ENCODE assay signal across 17 cellular contexts in genomic region chr2:117820444-117820843, GRCh38.
DNase-seq lines count a peak whose midpoint lies in the region; ATAC-seq and FAIRE-seq lines count a peak whose summit lies in the region.
"Had no signal": no experiment of that assay in that cellular context is flagged by ENCODE, and none has a peak within 500 bp of the region (broad histone marks: within the 10 kb centered on the region; RNA-seq: fewer than 3 reads in every experiment).

No MANE protein-coding gene starts in this region.

- no peaks in the 10 kb centered on the region for H3K27me3 ChIP-seq in effector memory CD4-positive, alpha-beta T cell (replicated peaks; ENCODE audit: control insufficient read depth, insufficient read depth, low read length, poor library complexity, severe bottlenecking)
- H3K27me3 ChIP-seq: breast epithelium had no signal

- H3K4me3 Mint-ChIP-seq in activated naive CD8-positive, alpha-beta T cell treated with anti-CD3 and anti-CD28 coated beads, Interleukin-2, amount 50 U/mL, for 24 hours, result no peak overlapping the region

- H3K36me3 Mint-ChIP-seq in activated naive CD8-positive, alpha-beta T cell treated with anti-CD3 and anti-CD28 coated beads, Interleukin-2, amount 50 U/mL, for 24 hours (ENCODE audit: low read depth), result peaks cover 89% of the 10 kb centered on the region

- peaks cover 15% of the 10 kb centered on the region for H3K4me1 ChIP-seq in effector memory CD4-positive, alpha-beta T cell (ENCODE audit: control insufficient read depth, insufficient read depth, low read length, poor library complexity, severe bottlenecking)

- peaks cover 82% of the 10 kb centered on the region for H3K36me3 ChIP-seq in effector memory CD4-positive, alpha-beta T cell (ENCODE audit: control insufficient read depth, insufficient read depth, low read length)

- no peaks in the 10 kb centered on the region for H3K9me3 Mint-ChIP-seq in activated naive CD8-positive, alpha-beta T cell treated with anti-CD3 and anti-CD28 coated beads, Interleukin-2, amount 50 U/mL, for 24 hours
- H3K9me3 Mint-ChIP-seq: activated T-helper 2 cell treated with anti-CD3 and anti-CD28 coated beads, Interferon-gamma antibody, Interleukin-2, Interleukin-4, amounts not matched to agents 10 μg/mL and 5 μg/mL and 100 μg/mL, durations not matched to agents 14 hours and 24 hours and 36 hours; CD4-positive, CD25-positive, alpha-beta regulatory T cell had no signal

- H3K4me1 Mint-ChIP-seq in activated naive CD8-positive, alpha-beta T cell treated with anti-CD3 and anti-CD28 coated beads, Interleukin-2, amount 50 U/mL, for 24 hours, result peaks cover 54% of the 10 kb centered on the region

- ATAC-seq in GM18909 (IDR thresholded peaks at IDR 0.05; ENCODE audit: poor library complexity, unreplicated experiment) (peak; percentile 73), HG02885 (IDR thresholded peaks at IDR 0.05; ENCODE audit: poor library complexity, unreplicated experiment) (peak; percentile 63), HG03520 (IDR thresholded peaks at IDR 0.05; ENCODE audit: unreplicated experiment) (no peak)
- ATAC-seq in activated naive CD8-positive, alpha-beta T cell treated with anti-CD3 and anti-CD28 coated beads, Interleukin-2, amount 50 U/mL, for 24 hours, result peak; percentile 99

- no peaks in the 10 kb centered on the region for H3K27me3 Mint-ChIP-seq in activated naive CD8-positive, alpha-beta T cell treated with anti-CD3 and anti-CD28 coated beads, Interleukin-2, amount 50 U/mL, for 24 hours
- H3K27me3 Mint-ChIP-seq: CD4-positive, CD25-positive, alpha-beta regulatory T cell had no signal

- H3K4me3 ChIP-seq in effector memory CD4-positive, alpha-beta T cell (ENCODE audit: insufficient read depth, low read depth, low read length, poor library complexity, severe bottlenecking), result no peak overlapping the region
- H3K4me3 ChIP-seq: breast epithelium had no signal

- no peaks in the 10 kb centered on the region for H3K9me3 ChIP-seq in effector memory CD4-positive, alpha-beta T cell (ENCODE audit: control insufficient read depth, low read length)
- H3K9me3 ChIP-seq: breast epithelium had no signal

- peak; percentile 49 for FAIRE-seq in GM18507 (lab: Jason Lieb, UNC)
- FAIRE-seq: endometrium, G401.6, keratinocyte had no signal

- DNase-seq in GM18507 (ENCODE audit: extremely low spot score, insufficient read length, low read depth), result no peak
- DNase-seq in activated naive CD8-positive, alpha-beta T cell treated with anti-CD3 and anti-CD28 coated beads, Interleukin-2, amount 50 U/mL, for 24 hours, result peak; percentile 18
- no peak for DNase-seq in NCI-H146 (lab: John Stamatoyannopoulos, UW)
- no peak for DNase-seq in effector memory CD4-positive, alpha-beta T cell
- no peak for DNase-seq in GM19240 (ENCODE audit: insufficient read length, low spot score)
- DNase-seq: CD4-positive, CD25-positive, alpha-beta regulatory T cell; NCI-H1417; SIG-M5; substantia nigra had no signal

- peak overlapping the region; percentile 47 for H3K27ac Mint-ChIP-seq in activated naive CD8-positive, alpha-beta T cell treated with anti-CD3 and anti-CD28 coated beads, Interleukin-2, amount 50 U/mL, for 24 hours
- H3K27ac Mint-ChIP-seq: activated T-helper 2 cell treated with anti-CD3 and anti-CD28 coated beads, Interferon-gamma antibody, Interleukin-2, Interleukin-4, amounts not matched to agents 10 μg/mL and 5 μg/mL and 100 μg/mL, durations not matched to agents 14 hours and 24 hours and 36 hours had no signal

- H3K27ac ChIP-seq in effector memory CD4-positive, alpha-beta T cell (ENCODE audit: insufficient read depth, low read length, poor library complexity, severe bottlenecking), result no peak overlapping the region
- H3K27ac ChIP-seq: breast epithelium had no signal
